Comparison of ENCODE assay signal across 25 cellular contexts in the genomic region with DNA sequence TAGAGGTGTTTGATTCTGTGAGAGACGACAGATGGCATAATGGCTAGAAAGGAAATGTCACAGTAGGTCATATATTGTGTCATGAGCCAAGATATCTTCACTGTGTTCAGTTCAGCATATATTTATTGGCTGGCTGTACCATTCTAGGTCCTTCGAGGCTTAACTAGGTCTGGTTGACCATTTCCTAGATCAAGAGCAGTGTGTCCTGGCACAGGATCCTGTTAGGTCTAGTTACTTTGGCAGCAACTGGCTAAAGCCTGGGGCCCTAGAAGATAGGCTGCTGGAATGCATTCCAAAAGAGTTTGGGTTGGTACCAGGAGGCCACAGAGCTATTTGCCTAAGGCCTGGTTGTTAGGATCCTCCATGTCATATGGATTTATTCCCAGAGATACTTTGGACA. TPM values are rescaled to one million over a fixed set of nuclear protein-coding genes. Genes with fewer than 3 reads are reported as not detected.
DNase-seq lines count a peak whose midpoint lies in the region; ATAC-seq and TF ChIP-seq lines count a peak whose summit lies in the region.
"Had no signal": no experiment of that assay in that cellular context is flagged by ENCODE, and none has a peak within 500 bp of the region (broad histone marks: within the 10 kb centered on the region; RNA-seq: fewer than 3 reads in every experiment).

No MANE protein-coding gene starts in this region.

- no peak overlapping the region for H2AFZ ChIP-seq in SK-N-SH (ENCODE audit: low read depth)

- H3K9ac ChIP-seq in adipocyte (ENCODE audit: low read length) (no peak overlapping the region), SK-N-SH (no peak overlapping the region)

- POLR2A ChIA-PET in SK-N-SH (lab: Yijun Ruan, JAX), result no interaction called here

- H3K9me3 ChIP-seq in adipocyte (ENCODE audit: control insufficient read depth, low read length), result no peaks in the 10 kb centered on the region
- no peaks in the 10 kb centered on the region for H3K9me3 ChIP-seq in heart left ventricle
- H3K9me3 ChIP-seq in thoracic aorta, result no peaks in the 10 kb centered on the region
- no peaks in the 10 kb centered on the region for H3K9me3 ChIP-seq in SK-N-SH
- H3K9me3 ChIP-seq: adrenal gland, sigmoid colon, transverse colon had no signal

- H3K79me2 ChIP-seq in SK-N-SH (ENCODE audit: insufficient read depth), result peaks cover 9% of the 10 kb centered on the region

- H3K27me3 ChIP-seq in adipocyte (replicated peaks; ENCODE audit: control insufficient read depth, insufficient read depth, low read length) (no peaks in the 10 kb centered on the region), heart left ventricle (no peaks in the 10 kb centered on the region), thoracic aorta (replicated peaks; ENCODE audit: insufficient read depth) (no peaks in the 10 kb centered on the region), SK-N-SH (ENCODE audit: insufficient read depth) (no peaks in the 10 kb centered on the region)
- H3K27me3 ChIP-seq: adrenal gland, cardiac muscle cell, sigmoid colon, transverse colon had no signal

- no peak for TF ChIP-seq EP300 in SK-N-SH (IDR thresholded peaks at IDR 0.05; ENCODE audit: borderline replicate concordance in 1 of 2, low read depth in 1 of 2, low read length in 1 of 2)

- CTCF ChIA-PET in SK-N-SH (lab: Yijun Ruan, JAX), result interaction anchor here (1.0 to 2.5 kb wide), 5 partner anchors 11 to 169 kb away, joined by 3 to 8 read pairs (median 4); no protein-coding TSS in a partner anchor

- TF ChIP-seq CTCF in heart left ventricle (IDR thresholded peaks at IDR 0.05) (no peak), thoracic aorta (IDR thresholded peaks at IDR 0.05) (no peak), SK-N-SH (IDR thresholded peaks at IDR 0.05) (no peak)

- no peaks in the 10 kb centered on the region for H3F3A ChIP-seq in SK-N-SH (replicated peaks; ENCODE audit: insufficient read depth)

- intact Hi-C loops in heart left ventricle (cut with DNase I), result no loop called here

- H3K4me3 ChIP-seq in adipocyte (ENCODE audit: low read length), result no peak overlapping the region
- no peak overlapping the region for H3K4me3 ChIP-seq in heart left ventricle
- H3K4me3 ChIP-seq in thoracic aorta, result no peak overlapping the region
- H3K4me3 ChIP-seq in SK-N-SH (ENCODE audit: low read depth in 2 of 2, low read length in 1 of 2), result no peak overlapping the region
- H3K4me3 ChIP-seq: adrenal gland, cardiac muscle cell, lung, sigmoid colon, transverse colon had no signal

- no peaks in the 10 kb centered on the region for H4K20me1 ChIP-seq in SK-N-SH (ENCODE audit: insufficient read depth)

- WGBS in heart left ventricle, 4 donors, result 39 to 60% (median 55%) methylated on average over 2 of the region's 2 CpGs
- WGBS in SK-N-SH (ENCODE audit: low lambda C conversion rate), result 100% methylated on average over 2 of the region's 2 CpGs

- peak; percentile 66 to 84 (median 74) for ATAC-seq in heart left ventricle
- ATAC-seq in thoracic aorta (ENCODE audit: insufficient number of reproducible peaks, low FRiP score, low read depth), result no peak
- ATAC-seq: HCT116; stimulated activated naive B cell treated with anti-CD40 and anti-IgM and Interleukin-4, amounts not matched to agents 10 μg/mL and 1 μg/mL and 100 μg/mL, for 72 hours had no signal

- no peak for TF ChIP-seq RAD21 in SK-N-SH (IDR thresholded peaks at IDR 0.05; ENCODE audit: low read length)

- TF ChIP-seq POLR2A in heart left ventricle (IDR thresholded peaks at IDR 0.05), result no peak

- DNase-seq in NCI-H446 (lab: John Stamatoyannopoulos, UW) (peak; percentile 11 to 44), NCI-H446 treated with DMSO at 0.1 percent for 48 hours (lab: John Stamatoyannopoulos, UW) (no peak), adipocyte (ENCODE audit: low read depth) (peak; percentile 48), heart left ventricle (peak in 3 of 5 donors; percentile 30 to 45 (median 37)), thoracic aorta (ENCODE audit: low spot score) (no peak), GOT3 (lab: John Stamatoyannopoulos, UW) (no peak), NCI-H1417 (lab: John Stamatoyannopoulos, UW) (no peak), SK-N-SH (no peak)
- DNase-seq: 8988T; activated CD4-positive, alpha-beta T cell treated with anti-CD3 and anti-CD28 coated beads for 4 hours; activated CD8-positive, alpha-beta memory T cell treated with anti-CD3 and anti-CD28 coated beads, Interleukin-2, amount 50 U/mL, for 4 hours; activated effector memory CD4-positive, alpha-beta T cell treated with anti-CD3 and anti-CD28 coated beads, Interleukin-2, amount 50 U/mL, for 16 hours; adrenal gland; effector CD8-positive, alpha-beta T cell; NCI-H2029; NCI-H510A treated with DMSO at 0.1 percent for 48 hours; nucleus accumbens; RPMI8226; sigmoid colon; stimulated activated naive B cell treated with anti-CD40 and anti-IgM and Interleukin-4, amounts not matched to agents 10 μg/mL and 1 μg/mL and 100 μg/mL, for 72 hours; SW 1271; transverse colon had no signal

- H3K9me2 ChIP-seq in SK-N-SH, result no peaks in the 10 kb centered on the region

- H3K36me3 ChIP-seq in adipocyte (ENCODE audit: control insufficient read depth, insufficient read depth, low read length, severe bottlenecking) (no peaks in the 10 kb centered on the region), heart left ventricle (no peaks in the 10 kb centered on the region), thoracic aorta (no peaks in the 10 kb centered on the region), SK-N-SH (replicated peaks in 1 of 2; ENCODE audit: control insufficient read depth in 1 of 2, insufficient read depth in 2 of 2, low read length in 1 of 2) (no peaks in the 10 kb centered on the region)
- H3K36me3 ChIP-seq: adrenal gland, cardiac muscle cell, sigmoid colon, transverse colon had no signal

- no peak overlapping the region for H3K4me2 ChIP-seq in SK-N-SH

- H3K27ac ChIP-seq in heart left ventricle, result peak overlapping the region in 8 of 12 donors; percentile 1 to 62 (median 52)
- H3K27ac ChIP-seq in thoracic aorta, result peak overlapping the region; percentile 48
- H3K27ac ChIP-seq in SK-N-SH (ENCODE audit: low read depth in 2 of 2, low read length in 1 of 2), result 0 out of 4 replicates have a peak overlapping the region, but pooled peaks of 1 of the 2 experiments have one; percentile 3
- H3K27ac ChIP-seq: cardiac muscle cell, sigmoid colon, transverse colon had no signal

- H3K4me1 ChIP-seq in adipocyte (ENCODE audit: control insufficient read depth, insufficient read depth, low read length), result peaks cover 13% of the 10 kb centered on the region
- peaks cover 0 to 58% (median 34%) of the 10 kb centered on the region in 12 donors for H3K4me1 ChIP-seq in heart left ventricle
- H3K4me1 ChIP-seq in thoracic aorta (ENCODE audit: control insufficient read depth in 1 of 2, low read depth in 2 of 2), result peaks cover 27 to 37% of the 10 kb centered on the region in 2 donors
- H3K4me1 ChIP-seq in SK-N-SH (ENCODE audit: control insufficient read depth in 1 of 2, insufficient read depth in 2 of 2, low read depth in 1 of 2, low read length in 1 of 2), result peaks cover 5 to 31% of the 10 kb centered on the region in 2 experiments; a peak in 2 of 4 replicates

TF ChIP-seq in SK-N-SH, 30 proteins besides CTCF, POLR2A, EP300 and RAD21 (continues in another document):
- TF ChIP-seq FOSL2 (IDR thresholded peaks at IDR 0.05; ENCODE audit: borderline replicate concordance, low read depth), result no peak
- no peak for TF ChIP-seq YY1 (IDR thresholded peaks at IDR 0.05; ENCODE audit: low read depth)
- TF ChIP-seq RFX5 (IDR thresholded peaks at IDR 0.05; ENCODE audit: low read length), result no peak
- TF ChIP-seq TAF1 (IDR thresholded peaks at IDR 0.05; ENCODE audit: borderline replicate concordance, low read depth, low read length), result no peak
- no peak for TF ChIP-seq NFIC (IDR thresholded peaks at IDR 0.05; ENCODE audit: borderline replicate concordance)
- TF ChIP-seq GABPA (IDR thresholded peaks at IDR 0.05; ENCODE audit: low read depth), result no peak
- no peak for TF ChIP-seq GATA2 (CRISPR knock-in tag; IDR thresholded peaks at IDR 0.05)
- TF ChIP-seq SMC3 (IDR thresholded peaks at IDR 0.05; ENCODE audit: low read depth, low read length), result no peak
- TF ChIP-seq RXRA (IDR thresholded peaks at IDR 0.05; ENCODE audit: borderline replicate concordance, low read depth), result no peak
- no peak for TF ChIP-seq ELF1 (IDR thresholded peaks at IDR 0.05)
- TF ChIP-seq JUND (IDR thresholded peaks at IDR 0.05), result no peak
- TF ChIP-seq, protein P1, sequence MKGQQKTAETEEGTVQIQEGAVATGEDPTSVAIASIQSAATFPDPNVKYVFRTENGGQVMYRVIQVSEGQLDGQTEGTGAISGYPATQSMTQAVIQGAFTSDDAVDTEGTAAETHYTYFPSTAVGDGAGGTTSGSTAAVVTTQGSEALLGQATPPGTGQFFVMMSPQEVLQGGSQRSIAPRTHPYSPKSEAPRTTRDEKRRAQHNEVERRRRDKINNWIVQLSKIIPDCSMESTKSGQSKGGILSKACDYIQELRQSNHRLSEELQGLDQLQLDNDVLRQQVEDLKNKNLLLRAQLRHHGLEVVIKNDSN (IDR thresholded peaks at IDR 0.05; ENCODE audit: borderline replicate concordance, low read depth), result no peak
- TF ChIP-seq, protein P2, sequence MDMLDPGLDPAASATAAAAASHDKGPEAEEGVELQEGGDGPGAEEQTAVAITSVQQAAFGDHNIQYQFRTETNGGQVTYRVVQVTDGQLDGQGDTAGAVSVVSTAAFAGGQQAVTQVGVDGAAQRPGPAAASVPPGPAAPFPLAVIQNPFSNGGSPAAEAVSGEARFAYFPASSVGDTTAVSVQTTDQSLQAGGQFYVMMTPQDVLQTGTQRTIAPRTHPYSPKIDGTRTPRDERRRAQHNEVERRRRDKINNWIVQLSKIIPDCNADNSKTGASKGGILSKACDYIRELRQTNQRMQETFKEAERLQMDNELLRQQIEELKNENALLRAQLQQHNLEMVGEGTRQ (IDR thresholded peaks at IDR 0.05; ENCODE audit: borderline replicate concordance, low read depth, low read length), result no peak
- TF ChIP-seq NRF1 (IDR thresholded peaks at IDR 0.05; ENCODE audit: low read depth, low read length), result no peak
- no peak for TF ChIP-seq CHD2 (IDR thresholded peaks at IDR 0.05; ENCODE audit: low read length, partially characterized antibody)
- TF ChIP-seq FOXJ3 (CRISPR knock-in tag; IDR thresholded peaks at IDR 0.05), result no peak

RNA-seq across cellular contexts. Expression of gene ZBTB40, which starts 20.9 kb away (rescaled TPM):
- total RNA-seq in heart left ventricle (10 to 100 TPM in 8 of 9 donors, 1 to 10 TPM in 1; 9.7 to 17.7 (median 15.2) TPM), thoracic aorta (10 to 100 TPM; 30.4 to 36.4 TPM)
- polyA plus RNA-seq in heart left ventricle (1 to 10 TPM; 4.6 to 7.4 TPM), SK-N-SH (2012; rRNA removed) (5.0 and 7.8 TPM in 2 replicates)
- 1.7 and 2.2 TPM in 2 replicates for polyA plus RNA-seq in SK-N-SH (2012; cell fraction: cytosol; rRNA removed)
- 40.6 and 45.3 TPM in 2 replicates for polyA plus RNA-seq in SK-N-SH (2012; cell fraction: nucleus; rRNA removed)

Comparison
In these comparisons a context has a peak if more than half of its experiments do, and no peak if none do; other contexts are left out.
1. DNase-seq: peak in NCI-H446 (2 of 2), adipocyte (single experiment) and heart left ventricle (3 of 5); none in NCI-H446 treated with DMSO at 0.1 percent for 48 hours (single experiment), thoracic aorta (single experiment), GOT3 (single experiment), NCI-H1417 (0 of 3) and SK-N-SH (single experiment).